8 cellular contexts compared by ENCODE assay signal in the genomic region with DNA sequence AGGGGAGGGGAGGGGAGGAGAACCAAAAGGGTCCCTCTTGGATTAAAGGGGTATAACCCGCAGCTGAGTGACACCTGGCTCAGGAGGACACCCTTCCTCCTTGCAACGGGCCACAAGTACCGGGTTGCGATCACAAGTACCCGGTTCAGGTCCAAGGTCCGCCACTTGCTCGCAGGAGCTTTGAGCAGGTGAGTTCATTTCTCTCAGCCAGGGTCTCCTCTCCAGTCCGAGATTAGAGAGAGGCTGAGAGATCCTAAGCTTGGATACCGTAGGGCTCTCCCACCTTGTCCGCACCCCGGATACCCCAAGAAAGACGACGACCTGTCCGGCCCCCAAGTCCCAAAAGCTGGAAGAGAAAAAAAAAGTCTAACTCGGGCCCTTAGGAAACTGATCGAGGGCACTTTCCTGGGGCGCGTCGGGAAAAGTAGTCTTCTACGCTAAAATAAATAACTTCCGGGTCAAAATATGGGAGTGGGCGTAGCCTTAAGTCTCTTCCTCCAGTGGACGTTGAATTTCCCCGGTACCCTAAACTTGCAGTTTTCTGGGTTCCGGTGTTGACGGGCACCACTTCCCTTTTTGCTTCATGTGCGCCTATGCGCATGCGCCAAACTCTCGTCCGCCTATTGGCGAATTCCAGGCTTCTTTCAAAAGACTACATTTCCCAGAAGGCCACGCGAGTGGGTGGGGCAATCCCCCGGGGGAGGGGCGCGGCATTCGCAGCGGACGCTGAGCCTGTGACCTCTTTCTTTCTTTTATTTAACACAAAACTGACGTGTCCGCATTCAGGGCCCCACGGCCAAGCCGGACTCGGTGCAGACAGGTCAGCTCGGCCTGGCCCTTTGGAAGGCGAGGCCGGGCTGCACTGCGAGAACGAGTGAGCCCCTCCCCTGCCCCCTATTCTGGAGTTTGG. TPM values are rescaled to one million over a fixed set of nuclear protein-coding genes. Genes with fewer than 3 reads are reported as not detected.
DNase-seq lines count a peak whose midpoint lies in the region; ATAC-seq and TF ChIP-seq lines count a peak whose summit lies in the region.

No MANE protein-coding gene starts in this region.

- H3K36me3 ChIP-seq in H7 (replicated peaks; ENCODE audit: control insufficient read depth, insufficient read depth, low read length): no peaks in the 10 kb centered on the region
- H3K36me3 ChIP-seq in Loucy (ENCODE audit: insufficient read depth, low read length): no peaks in the 10 kb centered on the region
- H3K36me3 ChIP-seq in RWPE2 (ENCODE audit: low read depth): no peaks in the 10 kb centered on the region

- no peaks in the 10 kb centered on the region for H3F3A ChIP-seq in Loucy (ENCODE audit: low read depth)

- H3K27me3 ChIP-seq in H7 (ENCODE audit: control insufficient read depth, insufficient read depth, low read length) (peaks cover 12% of the 10 kb centered on the region), Loucy (ENCODE audit: insufficient read depth, low read length, poor library complexity, severe bottlenecking) (no peaks in the 10 kb centered on the region), RWPE2 (ENCODE audit: insufficient read depth, poor library complexity, severe bottlenecking) (no peaks in the 10 kb centered on the region)

- peak; percentile 100 for DNase-seq in ELR (ENCODE audit: low read depth)
- DNase-seq in H7: peak; percentile 97
- DNase-seq in RWPE2 (ENCODE audit: low spot score): peak; percentile 95
- DNase-seq in activated effector memory CD4-positive, alpha-beta T cell treated with Interleukin-2 at 50 U/mL for 16 hours: peak; percentile 98
- DNase-seq in fibroblast of the aortic adventitia (ENCODE audit: low read depth): peak; percentile 100
- DNase-seq in natural killer cell treated with Interleukin-12 subunit alpha and Interleukin-12 subunit beta and Interleukin-15 and Interleukin-18, amount 100 ng/mL, for 72 hours (ENCODE audit: low spot score): peak; percentile 98
- DNase-seq in stimulated activated naive CD4-positive, alpha-beta T cell treated with Interleukin-2 at 50 U/mL for 16 hours (lab: John Stamatoyannopoulos, UW): peak; percentile 96

- H3K9me2 ChIP-seq in Loucy (replicated peaks; ENCODE audit: low read depth, low read length): no peaks in the 10 kb centered on the region

- peak overlapping the region; percentile 92 to 97 for H3K27ac Mint-ChIP-seq in natural killer cell treated with Interleukin-12 subunit alpha and Interleukin-12 subunit beta and Interleukin-15 and Interleukin-18, amount 100 ng/mL, for 72 hours

- no peak for TF ChIP-seq CTCF in Loucy (conservative IDR thresholded peaks at IDR 0.05; ENCODE audit: low read length)
- no peak for TF ChIP-seq CTCF in RWPE2 (IDR thresholded peaks at IDR 0.05; ENCODE audit: poor library complexity, severe bottlenecking)
- TF ChIP-seq CTCF in fibroblast of the aortic adventitia (IDR thresholded peaks at IDR 0.05; ENCODE audit: insufficient read depth, low read length): no peak

- H3K27me3 Mint-ChIP-seq in natural killer cell treated with Interleukin-12 subunit alpha and Interleukin-12 subunit beta and Interleukin-15 and Interleukin-18, amount 100 ng/mL, for 72 hours: no peaks in the 10 kb centered on the region

- H3K27ac ChIP-seq in RWPE2 (ENCODE audit: poor library complexity, severe bottlenecking): peak overlapping the region; percentile 35

- no peaks in the 10 kb centered on the region for H4K20me1 ChIP-seq in Loucy (ENCODE audit: insufficient read depth, low read length, poor library complexity, severe bottlenecking)

- H3K4me3 ChIP-seq in H7 (ENCODE audit: insufficient read depth, low read depth, low read length) (peak overlapping the region; percentile 71), Loucy (ENCODE audit: low read length, poor library complexity, severe bottlenecking) (peak overlapping the region; percentile 83), RWPE2 (ENCODE audit: severe bottlenecking) (peak overlapping the region; percentile 62), fibroblast of the aortic adventitia (ENCODE audit: low read depth, low read length) (peak overlapping the region; percentile 81)

- peak overlapping the region; percentile 88 for H2AFZ ChIP-seq in Loucy (ENCODE audit: low read length)

- peak overlapping the region; percentile 98 for H3K4me3 Mint-ChIP-seq in natural killer cell treated with Interleukin-12 subunit alpha and Interleukin-12 subunit beta and Interleukin-15 and Interleukin-18, amount 100 ng/mL, for 72 hours

- ATAC-seq in RWPE2 (ENCODE audit: low read depth): peak; percentile 92
- ATAC-seq in natural killer cell treated with Interleukin-12 subunit alpha and Interleukin-12 subunit beta and Interleukin-15 and Interleukin-18, amount 100 ng/mL, for 72 hours: peak; percentile 97

- H3K36me3 Mint-ChIP-seq in natural killer cell treated with Interleukin-12 subunit alpha and Interleukin-12 subunit beta and Interleukin-15 and Interleukin-18, amount 100 ng/mL, for 72 hours: no peaks in the 10 kb centered on the region

- H3K79me2 ChIP-seq in Loucy (ENCODE audit: insufficient read depth, low read length): no peaks in the 10 kb centered on the region

- H3K9me3 Mint-ChIP-seq in natural killer cell treated with Interleukin-12 subunit alpha and Interleukin-12 subunit beta and Interleukin-15 and Interleukin-18, amount 100 ng/mL, for 72 hours: no peaks in the 10 kb centered on the region

- peak overlapping the region; percentile 86 for H3K9ac ChIP-seq in Loucy (ENCODE audit: low read depth, low read length, poor library complexity, severe bottlenecking)

- peak overlapping the region; percentile 82 for H3K4me2 ChIP-seq in Loucy (ENCODE audit: low read depth, low read length, poor library complexity, severe bottlenecking)

- H3K4me1 Mint-ChIP-seq in natural killer cell treated with Interleukin-12 subunit alpha and Interleukin-12 subunit beta and Interleukin-15 and Interleukin-18, amount 100 ng/mL, for 72 hours (ENCODE audit: low read depth in 2 of 2): peaks cover 9 to 14% of the 10 kb centered on the region in 2 donors

- H3K9me3 ChIP-seq in Loucy (ENCODE audit: insufficient read depth, low read depth, low read length): no peaks in the 10 kb centered on the region
- H3K9me3 ChIP-seq in RWPE2 (ENCODE audit: severe bottlenecking): no peaks in the 10 kb centered on the region

- H3K4me1 ChIP-seq in Loucy (ENCODE audit: insufficient read depth, low read length, poor library complexity, severe bottlenecking): peaks cover 20% of the 10 kb centered on the region
- no peaks in the 10 kb centered on the region for H3K4me1 ChIP-seq in RWPE2 (ENCODE audit: insufficient read depth, poor library complexity, severe bottlenecking)

RNA-seq across cellular contexts. Expression of a gene that starts 4.4 kb away (rescaled TPM):
- total RNA-seq in H7 (2014; rRNA removed; shearing (Covaris generic)): 0.94 and 1.3 TPM in 2 replicates
- 0.27 TPM in 1 of 2 replicates, not detected in the other for total RNA-seq in fibroblast of the aortic adventitia (ENCODE audit: low replicate concordance)
- not detected for total RNA-seq in natural killer cell treated with Interleukin-12 subunit alpha and Interleukin-12 subunit beta and Interleukin-15 and Interleukin-18, amount 100 ng/mL, for 72 hours

RNA-seq across cellular contexts. Expression of a gene that starts 8.6 kb away (rescaled TPM):
- total RNA-seq in H7 (2014; rRNA removed; shearing (Covaris generic)): 0.52 and 0.92 TPM in 2 replicates
- total RNA-seq in fibroblast of the aortic adventitia (ENCODE audit: low replicate concordance): 0.72 TPM in 1 of 2 replicates, not detected in the other
- total RNA-seq in natural killer cell treated with Interleukin-12 subunit alpha and Interleukin-12 subunit beta and Interleukin-15 and Interleukin-18, amount 100 ng/mL, for 72 hours: under 1 TPM; 0.31 to 0.59 TPM

RNA-seq across cellular contexts. Expression of a gene that starts 9.4 kb away (rescaled TPM):
- total RNA-seq in H7 (2014; rRNA removed; shearing (Covaris generic)): 107 and 128 TPM in 2 replicates
- 18.5 and 40.4 TPM in 2 replicates for total RNA-seq in fibroblast of the aortic adventitia (ENCODE audit: low replicate concordance)
- 10 to 100 TPM; 45.5 to 54.6 TPM for total RNA-seq in natural killer cell treated with Interleukin-12 subunit alpha and Interleukin-12 subunit beta and Interleukin-15 and Interleukin-18, amount 100 ng/mL, for 72 hours

RNA-seq across cellular contexts. Expression of a gene that starts 19.3 kb away (rescaled TPM):
- 8.1 and 9.4 TPM in 2 replicates for total RNA-seq in H7 (2014; rRNA removed; shearing (Covaris generic))
- total RNA-seq in fibroblast of the aortic adventitia (ENCODE audit: low replicate concordance): 0.16 TPM in 1 of 2 replicates, not detected in the other
- not detected for total RNA-seq in natural killer cell treated with Interleukin-12 subunit alpha and Interleukin-12 subunit beta and Interleukin-15 and Interleukin-18, amount 100 ng/mL, for 72 hours

RNA-seq across cellular contexts. Expression of a gene that starts 36.4 kb away (rescaled TPM):
- 31.0 and 31.7 TPM in 2 replicates for total RNA-seq in H7 (2014; rRNA removed; shearing (Covaris generic))
- total RNA-seq in fibroblast of the aortic adventitia (ENCODE audit: low replicate concordance): 13.8 and 44.0 TPM in 2 replicates
- 10 to 100 TPM; 61.6 to 80.0 TPM for total RNA-seq in natural killer cell treated with Interleukin-12 subunit alpha and Interleukin-12 subunit beta and Interleukin-15 and Interleukin-18, amount 100 ng/mL, for 72 hours

Comparison
In these comparisons a context has a peak if more than half of its experiments do, and no peak if none do; other contexts are left out.
1. Peak in every context shown above with its lines: DNase-seq, ATAC-seq, H3K4me3 ChIP-seq and H3K27ac ChIP-seq.